1 cellular context compared by ENCODE assay signal in the genomic region with DNA sequence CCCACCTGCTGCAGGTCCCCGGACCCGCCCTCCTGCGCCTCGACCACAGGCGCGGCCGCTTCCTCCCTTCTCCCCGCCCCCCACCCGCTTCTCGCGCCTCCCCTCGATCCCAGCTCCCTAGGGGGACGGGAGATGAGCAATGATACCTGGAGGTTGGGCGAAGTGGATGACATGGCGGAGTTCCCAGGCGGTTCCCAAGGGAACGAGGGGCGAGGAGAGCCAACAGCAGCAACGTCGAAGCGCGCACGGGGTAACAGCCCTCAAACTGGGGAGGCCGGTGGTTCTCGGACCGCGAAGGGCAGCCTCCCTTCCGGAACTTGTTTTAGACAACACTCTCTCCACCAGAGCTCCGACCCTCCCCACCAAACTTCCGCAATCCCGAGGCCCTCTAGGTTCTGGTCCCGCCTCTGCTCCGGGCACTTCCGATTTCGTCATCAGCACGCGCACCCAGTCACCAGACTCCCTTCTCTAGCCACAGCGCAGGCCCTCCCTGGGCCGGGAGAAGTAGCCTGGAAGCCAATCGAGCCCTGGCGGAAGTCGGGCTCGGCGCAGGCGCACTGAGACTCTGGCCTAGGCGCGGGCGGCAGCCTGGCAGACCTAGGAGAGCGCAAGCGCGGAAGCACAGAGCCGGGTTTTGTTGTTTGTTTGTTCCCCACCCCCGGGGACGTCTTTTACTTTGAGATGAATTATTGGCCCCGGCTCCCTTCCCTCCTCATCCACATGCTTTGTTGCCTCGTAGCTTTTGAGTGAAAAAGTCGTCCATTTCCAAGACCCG.
TF ChIP-seq lines count a peak whose summit lies in the region.

A gene (minus strand): TSS at position 390 of the 775 bp plus-strand sequence. CDS start 217 bp downstream, at position 173.

TF ChIP-seq in K562, 482 proteins besides CTCF, POLR2A, EP300 and RAD21 (continued from another document):
- TF ChIP-seq, protein P1, sequence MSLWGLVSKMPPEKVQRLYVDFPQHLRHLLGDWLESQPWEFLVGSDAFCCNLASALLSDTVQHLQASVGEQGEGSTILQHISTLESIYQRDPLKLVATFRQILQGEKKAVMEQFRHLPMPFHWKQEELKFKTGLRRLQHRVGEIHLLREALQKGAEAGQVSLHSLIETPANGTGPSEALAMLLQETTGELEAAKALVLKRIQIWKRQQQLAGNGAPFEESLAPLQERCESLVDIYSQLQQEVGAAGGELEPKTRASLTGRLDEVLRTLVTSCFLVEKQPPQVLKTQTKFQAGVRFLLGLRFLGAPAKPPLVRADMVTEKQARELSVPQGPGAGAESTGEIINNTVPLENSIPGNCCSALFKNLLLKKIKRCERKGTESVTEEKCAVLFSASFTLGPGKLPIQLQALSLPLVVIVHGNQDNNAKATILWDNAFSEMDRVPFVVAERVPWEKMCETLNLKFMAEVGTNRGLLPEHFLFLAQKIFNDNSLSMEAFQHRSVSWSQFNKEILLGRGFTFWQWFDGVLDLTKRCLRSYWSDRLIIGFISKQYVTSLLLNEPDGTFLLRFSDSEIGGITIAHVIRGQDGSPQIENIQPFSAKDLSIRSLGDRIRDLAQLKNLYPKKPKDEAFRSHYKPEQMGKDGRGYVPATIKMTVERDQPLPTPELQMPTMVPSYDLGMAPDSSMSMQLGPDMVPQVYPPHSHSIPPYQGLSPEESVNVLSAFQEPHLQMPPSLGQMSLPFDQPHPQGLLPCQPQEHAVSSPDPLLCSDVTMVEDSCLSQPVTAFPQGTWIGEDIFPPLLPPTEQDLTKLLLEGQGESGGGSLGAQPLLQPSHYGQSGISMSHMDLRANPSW (CRISPR knock-in tag; IDR thresholded peaks at IDR 0.05) = no peak
- peak; percentile 86 for TF ChIP-seq BHLHE40 (IDR thresholded peaks at IDR 0.05; ENCODE audit: low read length)
- TF ChIP-seq ADNP (tag; IDR thresholded peaks at IDR 0.05) = no peak
- TF ChIP-seq POLR2AphosphoS5 (IDR thresholded peaks at IDR 0.05; ENCODE audit: control insufficient read depth, insufficient read depth, low read depth, low read length) = peak; percentile 11; the same call in 1 of the 2 replicates
- no peak for TF ChIP-seq ZNF24 (IDR thresholded peaks at IDR 0.05)
- TF ChIP-seq, protein P2, sequence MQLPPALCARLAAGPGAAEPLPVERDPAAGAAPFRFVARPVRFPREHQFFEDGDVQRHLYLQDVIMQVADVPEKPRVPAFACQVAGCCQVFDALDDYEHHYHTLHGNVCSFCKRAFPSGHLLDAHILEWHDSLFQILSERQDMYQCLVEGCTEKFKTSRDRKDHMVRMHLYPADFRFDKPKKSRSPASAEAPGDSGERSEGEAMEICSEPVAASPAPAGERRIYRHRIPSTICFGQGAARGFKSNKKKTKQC (CRISPR knock-in tag; IDR thresholded peaks at IDR 0.05) = no peak
- TF ChIP-seq DIDO1 (tag; IDR thresholded peaks at IDR 0.05; ENCODE audit: low read depth) = 0 out of 2 replicates have a peak, but pooled peaks have one; percentile 40
- TF ChIP-seq, protein P3, sequence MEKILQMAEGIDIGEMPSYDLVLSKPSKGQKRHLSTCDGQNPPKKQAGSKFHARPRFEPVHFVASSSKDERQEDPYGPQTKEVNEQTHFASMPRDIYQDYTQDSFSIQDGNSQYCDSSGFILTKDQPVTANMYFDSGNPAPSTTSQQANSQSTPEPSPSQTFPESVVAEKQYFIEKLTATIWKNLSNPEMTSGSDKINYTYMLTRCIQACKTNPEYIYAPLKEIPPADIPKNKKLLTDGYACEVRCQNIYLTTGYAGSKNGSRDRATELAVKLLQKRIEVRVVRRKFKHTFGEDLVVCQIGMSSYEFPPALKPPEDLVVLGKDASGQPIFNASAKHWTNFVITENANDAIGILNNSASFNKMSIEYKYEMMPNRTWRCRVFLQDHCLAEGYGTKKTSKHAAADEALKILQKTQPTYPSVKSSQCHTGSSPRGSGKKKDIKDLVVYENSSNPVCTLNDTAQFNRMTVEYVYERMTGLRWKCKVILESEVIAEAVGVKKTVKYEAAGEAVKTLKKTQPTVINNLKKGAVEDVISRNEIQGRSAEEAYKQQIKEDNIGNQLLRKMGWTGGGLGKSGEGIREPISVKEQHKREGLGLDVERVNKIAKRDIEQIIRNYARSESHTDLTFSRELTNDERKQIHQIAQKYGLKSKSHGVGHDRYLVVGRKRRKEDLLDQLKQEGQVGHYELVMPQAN (IDR thresholded peaks at IDR 0.05; ENCODE audit: borderline replicate concordance) = peak; percentile 69; the same call in 1 of the 2 replicates
- TF ChIP-seq ZNF696 (CRISPR knock-in tag; conservative IDR thresholded peaks at IDR 0.05) = no peak
- TF ChIP-seq, protein P4, sequence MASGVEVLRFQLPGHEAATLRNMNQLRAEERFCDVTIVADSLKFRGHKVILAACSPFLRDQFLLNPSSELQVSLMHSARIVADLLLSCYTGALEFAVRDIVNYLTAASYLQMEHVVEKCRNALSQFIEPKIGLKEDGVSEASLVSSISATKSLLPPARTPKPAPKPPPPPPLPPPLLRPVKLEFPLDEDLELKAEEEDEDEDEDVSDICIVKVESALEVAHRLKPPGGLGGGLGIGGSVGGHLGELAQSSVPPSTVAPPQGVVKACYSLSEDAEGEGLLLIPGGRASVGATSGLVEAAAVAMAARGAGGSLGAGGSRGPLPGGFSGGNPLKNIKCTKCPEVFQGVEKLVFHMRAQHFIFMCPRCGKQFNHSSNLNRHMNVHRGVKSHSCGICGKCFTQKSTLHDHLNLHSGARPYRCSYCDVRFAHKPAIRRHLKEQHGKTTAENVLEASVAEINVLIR (CRISPR knock-in tag; IDR thresholded peaks at IDR 0.05) = peak; percentile 93
- TF ChIP-seq, protein P5, sequence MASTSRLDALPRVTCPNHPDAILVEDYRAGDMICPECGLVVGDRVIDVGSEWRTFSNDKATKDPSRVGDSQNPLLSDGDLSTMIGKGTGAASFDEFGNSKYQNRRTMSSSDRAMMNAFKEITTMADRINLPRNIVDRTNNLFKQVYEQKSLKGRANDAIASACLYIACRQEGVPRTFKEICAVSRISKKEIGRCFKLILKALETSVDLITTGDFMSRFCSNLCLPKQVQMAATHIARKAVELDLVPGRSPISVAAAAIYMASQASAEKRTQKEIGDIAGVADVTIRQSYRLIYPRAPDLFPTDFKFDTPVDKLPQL (IDR thresholded peaks at IDR 0.05; ENCODE audit: extremely low read depth, insufficient read length) = no peak
- peak in 1 of 2 experiments; percentile 43; a peak in 1 of 4 replicates for TF ChIP-seq CSDE1 (IDR thresholded peaks at IDR 0.05)
- peak; percentile 88 for TF ChIP-seq MBD2 (IDR thresholded peaks at IDR 0.05; ENCODE audit: borderline replicate concordance, low read depth)
- no peak for TF ChIP-seq CAMTA2 (CRISPR knock-in tag; conservative IDR thresholded peaks at IDR 0.05)
- peak; percentile 76 for TF ChIP-seq ASH1L (IDR thresholded peaks at IDR 0.05; ENCODE audit: borderline replicate concordance, low read depth, partially characterized antibody)
- peak; percentile 57 for TF ChIP-seq NR2C1 (IDR thresholded peaks at IDR 0.05)
- peak; percentile 49; the same call in 1 of the 2 replicates for TF ChIP-seq NR2C1 (tag; IDR thresholded peaks at IDR 0.05)
- TF ChIP-seq NFE2L1 (tag; IDR thresholded peaks at IDR 0.05; ENCODE audit: borderline replicate concordance, low read depth) = no peak
- TF ChIP-seq, protein P6, sequence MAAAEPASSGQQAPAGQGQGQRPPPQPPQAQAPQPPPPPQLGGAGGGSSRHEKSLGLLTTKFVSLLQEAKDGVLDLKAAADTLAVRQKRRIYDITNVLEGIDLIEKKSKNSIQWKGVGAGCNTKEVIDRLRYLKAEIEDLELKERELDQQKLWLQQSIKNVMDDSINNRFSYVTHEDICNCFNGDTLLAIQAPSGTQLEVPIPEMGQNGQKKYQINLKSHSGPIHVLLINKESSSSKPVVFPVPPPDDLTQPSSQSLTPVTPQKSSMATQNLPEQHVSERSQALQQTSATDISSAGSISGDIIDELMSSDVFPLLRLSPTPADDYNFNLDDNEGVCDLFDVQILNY (CRISPR knock-in tag; IDR thresholded peaks at IDR 0.05) = no peak
- TF ChIP-seq, protein P7, sequence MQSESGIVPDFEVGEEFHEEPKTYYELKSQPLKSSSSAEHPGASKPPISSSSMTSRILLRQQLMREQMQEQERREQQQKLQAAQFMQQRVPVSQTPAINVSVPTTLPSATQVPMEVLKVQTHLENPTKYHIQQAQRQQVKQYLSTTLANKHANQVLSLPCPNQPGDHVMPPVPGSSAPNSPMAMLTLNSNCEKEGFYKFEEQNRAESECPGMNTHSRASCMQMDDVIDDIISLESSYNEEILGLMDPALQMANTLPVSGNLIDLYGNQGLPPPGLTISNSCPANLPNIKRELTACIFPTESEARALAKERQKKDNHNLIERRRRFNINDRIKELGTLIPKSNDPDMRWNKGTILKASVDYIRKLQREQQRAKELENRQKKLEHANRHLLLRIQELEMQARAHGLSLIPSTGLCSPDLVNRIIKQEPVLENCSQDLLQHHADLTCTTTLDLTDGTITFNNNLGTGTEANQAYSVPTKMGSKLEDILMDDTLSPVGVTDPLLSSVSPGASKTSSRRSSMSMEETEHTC (IDR thresholded peaks at IDR 0.05) = peak; percentile 68; the same call in 1 of the 2 replicates
- TF ChIP-seq, protein P8, sequence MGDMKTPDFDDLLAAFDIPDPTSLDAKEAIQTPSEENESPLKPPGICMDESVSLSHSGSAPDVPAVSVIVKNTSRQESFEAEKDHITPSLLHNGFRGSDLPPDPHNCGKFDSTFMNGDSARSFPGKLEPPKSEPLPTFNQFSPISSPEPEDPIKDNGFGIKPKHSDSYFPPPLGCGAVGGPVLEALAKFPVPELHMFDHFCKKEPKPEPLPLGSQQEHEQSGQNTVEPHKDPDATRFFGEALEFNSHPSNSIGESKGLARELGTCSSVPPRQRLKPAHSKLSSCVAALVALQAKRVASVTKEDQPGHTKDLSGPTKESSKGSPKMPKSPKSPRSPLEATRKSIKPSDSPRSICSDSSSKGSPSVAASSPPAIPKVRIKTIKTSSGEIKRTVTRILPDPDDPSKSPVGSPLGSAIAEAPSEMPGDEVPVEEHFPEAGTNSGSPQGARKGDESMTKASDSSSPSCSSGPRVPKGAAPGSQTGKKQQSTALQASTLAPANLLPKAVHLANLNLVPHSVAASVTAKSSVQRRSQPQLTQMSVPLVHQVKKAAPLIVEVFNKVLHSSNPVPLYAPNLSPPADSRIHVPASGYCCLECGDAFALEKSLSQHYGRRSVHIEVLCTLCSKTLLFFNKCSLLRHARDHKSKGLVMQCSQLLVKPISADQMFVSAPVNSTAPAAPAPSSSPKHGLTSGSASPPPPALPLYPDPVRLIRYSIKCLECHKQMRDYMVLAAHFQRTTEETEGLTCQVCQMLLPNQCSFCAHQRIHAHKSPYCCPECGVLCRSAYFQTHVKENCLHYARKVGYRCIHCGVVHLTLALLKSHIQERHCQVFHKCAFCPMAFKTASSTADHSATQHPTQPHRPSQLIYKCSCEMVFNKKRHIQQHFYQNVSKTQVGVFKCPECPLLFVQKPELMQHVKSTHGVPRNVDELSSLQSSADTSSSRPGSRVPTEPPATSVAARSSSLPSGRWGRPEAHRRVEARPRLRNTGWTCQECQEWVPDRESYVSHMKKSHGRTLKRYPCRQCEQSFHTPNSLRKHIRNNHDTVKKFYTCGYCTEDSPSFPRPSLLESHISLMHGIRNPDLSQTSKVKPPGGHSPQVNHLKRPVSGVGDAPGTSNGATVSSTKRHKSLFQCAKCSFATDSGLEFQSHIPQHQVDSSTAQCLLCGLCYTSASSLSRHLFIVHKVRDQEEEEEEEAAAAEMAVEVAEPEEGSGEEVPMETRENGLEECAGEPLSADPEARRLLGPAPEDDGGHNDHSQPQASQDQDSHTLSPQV (IDR thresholded peaks at IDR 0.05) = no peak
- TF ChIP-seq HNRNPH1 (optimal IDR thresholded peaks at IDR 0.05; ENCODE audit: low read depth, low read length) = no peak
- no peak for TF ChIP-seq XRCC3 (IDR thresholded peaks at IDR 0.05)
- TF ChIP-seq, protein P9, sequence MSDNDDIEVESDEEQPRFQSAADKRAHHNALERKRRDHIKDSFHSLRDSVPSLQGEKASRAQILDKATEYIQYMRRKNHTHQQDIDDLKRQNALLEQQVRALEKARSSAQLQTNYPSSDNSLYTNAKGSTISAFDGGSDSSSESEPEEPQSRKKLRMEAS (CRISPR knock-in tag; IDR thresholded peaks at IDR 0.05) = 0 out of 2 replicates have a peak, but pooled peaks have one; percentile 6
- TF ChIP-seq GABPB1 (CRISPR knock-in tag; IDR thresholded peaks at IDR 0.05) = peak; percentile 92
- no peak for TF ChIP-seq NR3C1 (CRISPR knock-in tag; IDR thresholded peaks at IDR 0.05)
- TF ChIP-seq CREB1 (IDR thresholded peaks at IDR 0.05) = peak; percentile 98
- peak; percentile 98 for TF ChIP-seq CREB1 (CRISPR knock-in tag; IDR thresholded peaks at IDR 0.05)
- TF ChIP-seq, protein P10, sequence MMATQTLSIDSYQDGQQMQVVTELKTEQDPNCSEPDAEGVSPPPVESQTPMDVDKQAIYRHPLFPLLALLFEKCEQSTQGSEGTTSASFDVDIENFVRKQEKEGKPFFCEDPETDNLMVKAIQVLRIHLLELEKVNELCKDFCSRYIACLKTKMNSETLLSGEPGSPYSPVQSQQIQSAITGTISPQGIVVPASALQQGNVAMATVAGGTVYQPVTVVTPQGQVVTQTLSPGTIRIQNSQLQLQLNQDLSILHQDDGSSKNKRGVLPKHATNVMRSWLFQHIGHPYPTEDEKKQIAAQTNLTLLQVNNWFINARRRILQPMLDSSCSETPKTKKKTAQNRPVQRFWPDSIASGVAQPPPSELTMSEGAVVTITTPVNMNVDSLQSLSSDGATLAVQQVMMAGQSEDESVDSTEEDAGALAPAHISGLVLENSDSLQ (IDR thresholded peaks at IDR 0.05) = peak; percentile 36; the same call in 1 of the 2 replicates
- peak; percentile 86 for TF ChIP-seq POLR2G (IDR thresholded peaks at IDR 0.05; ENCODE audit: low read depth, low read length)
- TF ChIP-seq CCNT2 (IDR thresholded peaks at IDR 0.05; ENCODE audit: borderline replicate concordance, extremely low read depth, insufficient read length, low read depth, low read length) = peak; percentile 38
- no peak for TF ChIP-seq ZNF133 (CRISPR knock-in tag; IDR thresholded peaks at IDR 0.05)
- TF ChIP-seq CCAR2 (IDR thresholded peaks at IDR 0.05; ENCODE audit: low read depth, low read length) = no peak
- TF ChIP-seq, protein P11, sequence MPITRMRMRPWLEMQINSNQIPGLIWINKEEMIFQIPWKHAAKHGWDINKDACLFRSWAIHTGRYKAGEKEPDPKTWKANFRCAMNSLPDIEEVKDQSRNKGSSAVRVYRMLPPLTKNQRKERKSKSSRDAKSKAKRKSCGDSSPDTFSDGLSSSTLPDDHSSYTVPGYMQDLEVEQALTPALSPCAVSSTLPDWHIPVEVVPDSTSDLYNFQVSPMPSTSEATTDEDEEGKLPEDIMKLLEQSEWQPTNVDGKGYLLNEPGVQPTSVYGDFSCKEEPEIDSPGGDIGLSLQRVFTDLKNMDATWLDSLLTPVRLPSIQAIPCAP (CRISPR knock-in tag; IDR thresholded peaks at IDR 0.05; ENCODE audit: borderline replicate concordance) = no peak
- peak; percentile 41 for TF ChIP-seq HMGN3 (IDR thresholded peaks at IDR 0.05; ENCODE audit: borderline replicate concordance, extremely low read depth, insufficient read length, low read depth, low read length)
- no peak for TF ChIP-seq ZNF551 (CRISPR knock-in tag; IDR thresholded peaks at IDR 0.05)
